In the genomic region with DNA sequence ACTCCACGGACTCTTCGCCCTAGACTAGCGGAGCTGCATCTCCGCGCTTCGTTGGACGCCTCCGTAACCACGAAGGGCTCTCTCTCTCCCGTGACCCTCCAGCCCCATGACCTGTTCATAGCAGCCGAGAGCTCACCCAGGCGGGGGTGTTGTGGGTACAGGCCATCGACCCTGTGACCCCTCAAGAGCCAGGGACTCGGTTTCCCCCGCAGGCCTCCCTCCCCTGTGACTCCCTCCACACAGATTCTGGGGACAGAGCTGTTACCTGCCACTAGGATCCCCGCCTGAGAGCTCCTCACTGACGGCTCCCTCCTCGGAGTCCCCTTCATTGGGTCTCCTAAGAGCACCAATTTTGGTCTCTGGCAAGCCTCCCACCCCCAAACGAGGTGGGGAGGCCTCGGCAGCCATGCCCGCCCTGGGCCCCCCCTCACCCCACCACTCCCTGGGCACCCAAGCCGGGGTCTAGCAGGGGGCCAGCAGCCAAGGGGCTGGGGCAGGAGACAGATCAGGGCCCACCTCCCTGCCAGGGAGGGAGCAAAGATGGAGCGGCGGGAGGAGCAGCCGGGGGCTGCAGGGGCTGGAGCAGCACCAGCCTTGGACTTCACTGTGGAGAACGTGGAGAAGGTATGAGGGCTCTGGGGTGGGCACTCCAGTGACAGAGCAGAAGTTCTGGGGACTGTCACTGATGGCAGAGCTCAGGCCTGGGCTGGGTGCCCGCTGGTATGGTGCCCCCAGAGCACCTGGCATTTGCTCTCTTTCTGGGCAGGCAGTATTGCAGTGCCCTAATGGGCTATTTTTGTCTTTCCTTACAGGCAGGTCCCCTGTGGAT, we compare ENCODE assay signal across 8 cellular contexts. TPM values are rescaled to one million over a fixed set of nuclear protein-coding genes. Genes with fewer than 3 reads are reported as not detected.
DNase-seq lines count a peak whose midpoint lies in the region; ATAC-seq and TF ChIP-seq lines count a peak whose summit lies in the region.

No MANE protein-coding gene starts in this region.

- BruUV-seq in Calu3 (replicated peaks; lab: Mats Ljungman, UMichigan), result no TSS peak

- peaks cover 17% of the 10 kb centered on the region for H3K4me1 Mint-ChIP-seq in Calu3 (ENCODE audit: low read depth, unreplicated experiment)

- H3K9ac ChIP-seq in adipocyte (ENCODE audit: low read length), result peak overlapping the region; percentile 100
- H3K9ac ChIP-seq in iPS-18a (ENCODE audit: low read length), result peak overlapping the region; percentile 80
- H3K9ac ChIP-seq in stomach smooth muscle (ENCODE audit: low read length in 2 of 2), result peak overlapping the region; percentile 98

- intact Hi-C loops in Calu3 (cut with micrococcal nuclease; ENCODE audit: unreplicated experiment), result no loop called here

- DNase-seq in Calu3 (no peak), adipocyte (ENCODE audit: low read depth) (no peak), NCI-H526 (lab: John Stamatoyannopoulos, UW) (no peak), DMS114 treated with DMSO at 0.1 percent for 48 hours (lab: John Stamatoyannopoulos, UW; ENCODE audit: unreplicated experiment) (no peak), SW 1271 (lab: John Stamatoyannopoulos, UW) (no peak)

- peak overlapping the region; percentile 86 for H3K27ac Mint-ChIP-seq in Calu3 (ENCODE audit: unreplicated experiment)

- H3K27me3 Mint-ChIP-seq in Calu3 (ENCODE audit: unreplicated experiment), result no peaks in the 10 kb centered on the region

- H3K27me3 ChIP-seq in adipocyte (replicated peaks; ENCODE audit: control insufficient read depth, insufficient read depth, low read length) (no peaks in the 10 kb centered on the region), iPS-18a (ENCODE audit: control insufficient read depth, insufficient read depth, low read length) (no peaks in the 10 kb centered on the region), stomach smooth muscle (ENCODE audit: control insufficient read depth in 1 of 2, insufficient read depth in 2 of 2, low read length in 2 of 2) (no peaks in the 10 kb centered on the region)

- H3K4me1 ChIP-seq in adipocyte (ENCODE audit: control insufficient read depth, insufficient read depth, low read length) (peaks cover 29% of the 10 kb centered on the region), iPS-18a (ENCODE audit: control insufficient read depth, low read depth, low read length) (peaks cover 9% of the 10 kb centered on the region), stomach smooth muscle (ENCODE audit: control insufficient read depth, insufficient read depth, low read length) (peaks cover 38% of the 10 kb centered on the region)

- no peak for TF ChIP-seq CTCF in Calu3 (IDR thresholded peaks at IDR 0.05; ENCODE audit: unreplicated experiment)

- CTCF ChIA-PET in Calu3 (lab: Charles Lee), result interaction anchor here (0.6 to 1.1 kb wide), 3 partner anchors 13 to 184 kb away, joined by 3 to 6 read pairs (median 3); a partner anchor contains a TSS

- ATAC-seq in HG03064 (IDR thresholded peaks at IDR 0.05; ENCODE audit: low read depth, unreplicated experiment), result peak; percentile 0

- H3K4me3 Mint-ChIP-seq in Calu3 (ENCODE audit: low read depth, unreplicated experiment), result peak overlapping the region; percentile 98

- H3K36me3 Mint-ChIP-seq in Calu3 (ENCODE audit: insufficient read depth, unreplicated experiment), result peaks cover 20% of the 10 kb centered on the region

- H3K4me3 ChIP-seq in adipocyte (ENCODE audit: low read length) (peak overlapping the region; percentile 98), iPS-18a (ENCODE audit: low read length) (peak overlapping the region; percentile 76), stomach smooth muscle (ENCODE audit: low read length in 2 of 2) (peak overlapping the region; percentile 95 to 97)

- H3K36me3 ChIP-seq in adipocyte (ENCODE audit: control insufficient read depth, insufficient read depth, low read length, severe bottlenecking) (peaks cover 14% of the 10 kb centered on the region), iPS-18a (ENCODE audit: control insufficient read depth, low read depth, low read length) (no peaks in the 10 kb centered on the region), stomach smooth muscle (ENCODE audit: control insufficient read depth in 2 of 2, insufficient read depth in 2 of 2, low read length in 2 of 2) (peaks cover 4 to 7% of the 10 kb centered on the region in 2 donors)

- no peaks in the 10 kb centered on the region for H3K9me3 Mint-ChIP-seq in Calu3 (ENCODE audit: low read depth, unreplicated experiment)

- H3K27ac ChIP-seq in iPS-18a (ENCODE audit: low read length), result no peak overlapping the region
- H3K27ac ChIP-seq in stomach smooth muscle (ENCODE audit: low read length), result peak overlapping the region; percentile 98

- H3K9me3 ChIP-seq in adipocyte (ENCODE audit: control insufficient read depth, low read length), result no peaks in the 10 kb centered on the region
- no peaks in the 10 kb centered on the region for H3K9me3 ChIP-seq in iPS-18a (ENCODE audit: control insufficient read depth, low read depth, low read length)
- H3K9me3 ChIP-seq in stomach smooth muscle (ENCODE audit: control insufficient read depth in 2 of 2, low read length in 2 of 2), result no peaks in the 10 kb centered on the region

RNA-seq across cellular contexts. Expression of a gene that starts 0.5 kb away (rescaled TPM):
- total RNA-seq in Calu3 (2022), result 24.2 and 28.5 TPM in 2 replicates

RNA-seq across cellular contexts. Expression of a gene that starts 13.7 kb away (rescaled TPM):
- total RNA-seq in Calu3 (2022), result 0.39 and 1.4 TPM in 2 replicates

RNA-seq across cellular contexts. Expression of a gene that starts 22.5 kb away (rescaled TPM):
- 41.2 and 43.3 TPM in 2 replicates for total RNA-seq in Calu3 (2022)

RNA-seq across cellular contexts. Expression of a gene that starts 27.5 kb away (rescaled TPM):
- total RNA-seq in Calu3 (2022), result 141 and 155 TPM in 2 replicates

RNA-seq across cellular contexts. Expression of a gene that starts 31.7 kb away (rescaled TPM):
- total RNA-seq in Calu3 (2022), result 47.1 and 50.9 TPM in 2 replicates
